Comparison of ENCODE assay signal across 9 cellular contexts in the genomic region with DNA sequence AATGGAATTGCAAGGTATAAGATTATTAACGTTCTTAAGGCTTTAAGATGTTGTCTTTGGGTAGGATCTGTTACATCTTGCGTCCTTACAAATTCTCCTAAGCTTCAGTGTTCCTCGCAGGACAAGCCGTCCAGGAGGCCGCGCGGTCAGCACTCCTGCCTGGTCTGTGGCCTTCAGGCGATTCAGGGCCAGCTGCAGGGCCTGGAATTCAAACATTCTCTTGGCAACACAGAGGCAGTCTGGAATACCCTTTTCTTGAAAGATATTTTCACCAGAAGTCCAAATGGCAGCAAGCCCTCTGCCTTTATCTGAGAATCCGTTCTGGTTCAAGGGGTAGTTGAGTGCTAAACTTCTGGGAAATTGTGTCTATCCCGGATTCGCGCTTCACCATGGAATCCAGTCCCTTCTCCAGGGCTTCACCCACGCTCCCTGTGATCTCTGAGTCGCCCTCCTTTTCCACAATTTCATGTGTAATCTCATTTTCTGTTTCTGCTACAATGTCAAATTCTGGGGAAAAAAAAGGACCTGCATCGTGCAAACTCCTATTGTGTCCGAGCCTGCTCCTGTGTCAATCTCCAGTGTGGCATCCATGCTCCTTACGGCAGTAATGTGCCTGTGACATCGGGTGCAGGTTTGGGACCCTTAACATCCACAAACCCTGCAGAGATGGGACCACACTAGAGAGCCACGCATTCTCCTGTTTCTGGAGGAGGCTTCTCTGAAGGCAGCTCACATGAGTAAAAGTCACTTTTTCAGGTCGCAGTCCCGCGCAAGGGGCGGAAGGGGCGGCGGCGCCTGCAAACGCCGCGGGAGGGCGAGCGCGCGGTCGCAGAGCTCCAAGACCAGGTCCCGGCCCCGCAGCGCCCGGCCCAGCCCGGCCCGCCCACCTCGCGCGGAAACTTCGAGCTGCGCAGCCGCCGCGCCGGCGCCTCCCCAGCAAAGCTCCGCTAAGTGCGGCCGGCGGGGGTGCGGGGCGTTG. TPM values are rescaled to one million over a fixed set of nuclear protein-coding genes. Genes with fewer than 3 reads are reported as not detected.
DNase-seq lines count a peak whose midpoint lies in the region; ATAC-seq and TF ChIP-seq lines count a peak whose summit lies in the region.
"Had no signal": no experiment of that assay in that cellular context is flagged by ENCODE, and none has a peak within 500 bp of the region (broad histone marks: within the 10 kb centered on the region; RNA-seq: fewer than 3 reads in every experiment).

No MANE protein-coding gene starts in this region.

- CTCF ChIA-PET in CD8-positive, alpha-beta memory T cell (lab: Charles Lee), result interaction anchor here (0.9 to 1.7 kb wide), 4 partner anchors 20 to 24 kb away, joined by 3 to 5 read pairs (median 4); no protein-coding TSS in a partner anchor

- ATAC-seq in HG02798 (IDR thresholded peaks at IDR 0.05; ENCODE audit: poor library complexity, unreplicated experiment) (peak; percentile 46), HG03565 (IDR thresholded peaks at IDR 0.05; ENCODE audit: unreplicated experiment) (no peak)
- peak; percentile 68 to 92 for ATAC-seq in naive thymus-derived CD8-positive, alpha-beta T cell

- H3K4me3 ChIP-seq in CD8-positive, alpha-beta memory T cell (ENCODE audit: low read length), result peak overlapping the region; percentile 64
- H3K4me3 ChIP-seq in endodermal cell (ENCODE audit: low read length) (peak overlapping the region; percentile 77), tibial artery (peak overlapping the region; percentile 25 to 45)

- H3K9me3 Mint-ChIP-seq in CD8-positive, alpha-beta memory T cell, result no peaks in the 10 kb centered on the region
- H3K9me3 Mint-ChIP-seq in activated CD4-positive, alpha-beta T cell treated with anti-CD3 and anti-CD28 coated beads, Interleukin-2, amount 10 ng/mL, durations not matched to agents 24 days and 14 days, result peaks cover 9% of the 10 kb centered on the region
- H3K9me3 Mint-ChIP-seq in endodermal cell, result peaks cover 3% of the 10 kb centered on the region
- peaks cover 0 to 3% (median 0%) of the 10 kb centered on the region in 9 donors for H3K9me3 Mint-ChIP-seq in naive thymus-derived CD8-positive, alpha-beta T cell

- TF ChIP-seq CTCF in endodermal cell (conservative IDR thresholded peaks at IDR 0.05) (peak; percentile 26), tibial artery (IDR thresholded peaks at IDR 0.05) (peak in 1 of 2 experiments; percentile 12)

- H3K9me3 ChIP-seq in CD8-positive, alpha-beta memory T cell (ENCODE audit: low read length), result no peaks in the 10 kb centered on the region
- H3K9me3 ChIP-seq in endodermal cell (ENCODE audit: control insufficient read depth, low read length) (no peaks in the 10 kb centered on the region), tibial artery (no peaks in the 10 kb centered on the region)

- no peak overlapping the region for H3K27ac ChIP-seq in CD8-positive, alpha-beta memory T cell (ENCODE audit: low read depth, low read length)
- H3K27ac ChIP-seq in endodermal cell (ENCODE audit: low read depth, low read length), result no peak overlapping the region
- H3K27ac ChIP-seq in tibial artery, result no peak overlapping the region
- H3K27ac ChIP-seq: epithelial cell of prostate had no signal

- H3K4me3 Mint-ChIP-seq in CD8-positive, alpha-beta memory T cell, result peak overlapping the region; percentile 19 to 81 (median 75)
- H3K4me3 Mint-ChIP-seq in activated CD4-positive, alpha-beta T cell treated with anti-CD3 and anti-CD28 coated beads, Interleukin-2, amount 10 ng/mL, durations not matched to agents 24 days and 14 days, result peak overlapping the region; percentile 67
- H3K4me3 Mint-ChIP-seq in endodermal cell, result peak overlapping the region; percentile 48
- peak overlapping the region; percentile 66 to 83 (median 81) for H3K4me3 Mint-ChIP-seq in naive thymus-derived CD8-positive, alpha-beta T cell

- H3K27me3 ChIP-seq in CD8-positive, alpha-beta memory T cell (ENCODE audit: insufficient read depth, low read length, poor library complexity, severe bottlenecking), result no peaks in the 10 kb centered on the region
- H3K27me3 ChIP-seq in endodermal cell (ENCODE audit: control insufficient read depth, insufficient read depth, low read length, poor library complexity, severe bottlenecking) (peaks cover 5% of the 10 kb centered on the region), tibial artery (no peaks in the 10 kb centered on the region)

- peaks cover 30% of the 10 kb centered on the region for H3K4me1 ChIP-seq in CD8-positive, alpha-beta memory T cell (ENCODE audit: insufficient read depth, low read length)
- peaks cover 10% of the 10 kb centered on the region for H3K4me1 ChIP-seq in endodermal cell (ENCODE audit: control insufficient read depth, insufficient read depth, low read length)
- H3K4me1 ChIP-seq in tibial artery, result peaks cover 0 to 8% (median 5%) of the 10 kb centered on the region in 4 donors

- WGBS in endodermal cell (ENCODE audit: insufficient coverage in 1 of 2, insufficient read length in 1 of 2), 2 experiments, result 28 to 75% methylated on average over 17 to 56 of the region's 56 CpGs

- H3K36me3 Mint-ChIP-seq in CD8-positive, alpha-beta memory T cell, result peaks cover 0 to 4% (median 0%) of the 10 kb centered on the region in 3 donors
- H3K36me3 Mint-ChIP-seq in activated CD4-positive, alpha-beta T cell treated with anti-CD3 and anti-CD28 coated beads, Interleukin-2, amount 10 ng/mL, durations not matched to agents 24 days and 14 days (ENCODE audit: low read depth), result peaks cover 8% of the 10 kb centered on the region
- no peaks in the 10 kb centered on the region for H3K36me3 Mint-ChIP-seq in endodermal cell (ENCODE audit: low read depth)
- peaks cover 0 to 5% (median 3%) of the 10 kb centered on the region in 3 donors for H3K36me3 Mint-ChIP-seq in naive thymus-derived CD8-positive, alpha-beta T cell

- no peaks in the 10 kb centered on the region for H3K36me3 ChIP-seq in CD8-positive, alpha-beta memory T cell (ENCODE audit: insufficient read depth, low read length)
- no peaks in the 10 kb centered on the region for H3K36me3 ChIP-seq in endodermal cell (ENCODE audit: control insufficient read depth, insufficient read depth, low read length)
- no peaks in the 10 kb centered on the region for H3K36me3 ChIP-seq in tibial artery

- POLR2A ChIA-PET in CD8-positive, alpha-beta memory T cell (lab: Charles Lee), result interaction anchor here (0.5 to 2.4 kb wide), 6 partner anchors 22 to 1929 kb away, joined by 3 to 6 read pairs (median 4); no protein-coding TSS in a partner anchor
- POLR2A ChIA-PET in naive thymus-derived CD8-positive, alpha-beta T cell (lab: Charles Lee), result interaction anchor here (0.6 to 14.3 kb wide), 16 partner anchors 9 to 1235 kb away, joined by 3 to 275 read pairs (median 4); partner anchors contain the start of genes SC5D, SORL1 and SORL1-AS1

- intact Hi-C loops in activated CD4-positive, alpha-beta T cell treated with anti-CD3 and anti-CD28 coated beads, Interleukin-2, amount 10 ng/mL, durations not matched to agents 24 days and 14 days (cut with micrococcal nuclease), result no loop called here
- intact Hi-C loops in tibial artery (cut with DNase I; ENCODE audit: low total_unique reads), result no loop called here

- H3K4me1 Mint-ChIP-seq in CD8-positive, alpha-beta memory T cell, result peaks cover 30 to 59% (median 49%) of the 10 kb centered on the region in 3 donors
- H3K4me1 Mint-ChIP-seq in activated CD4-positive, alpha-beta T cell treated with anti-CD3 and anti-CD28 coated beads, Interleukin-2, amount 10 ng/mL, durations not matched to agents 24 days and 14 days, result peaks cover 24% of the 10 kb centered on the region
- peaks cover 18% of the 10 kb centered on the region for H3K4me1 Mint-ChIP-seq in endodermal cell
- H3K4me1 Mint-ChIP-seq in naive thymus-derived CD8-positive, alpha-beta T cell, result peaks cover 29 to 79% (median 52%) of the 10 kb centered on the region in 4 donors

- peak; percentile 23 to 53 (median 27) for DNase-seq in CD8-positive, alpha-beta memory T cell
- peak; percentile 82 for DNase-seq in activated CD4-positive, alpha-beta T cell treated with anti-CD3 and anti-CD28 coated beads, Interleukin-2, amount 10 ng/mL, durations not matched to agents 24 days and 14 days
- DNase-seq in endodermal cell (peak; percentile 86), tibial artery (peak in 1 of 2 donors; percentile 74), NCI-H1048 (lab: John Stamatoyannopoulos, UW) (no peak)
- peak in 8 of 10 donors; percentile 34 to 68 (median 46) for DNase-seq in naive thymus-derived CD8-positive, alpha-beta T cell

- H3K9ac ChIP-seq in endodermal cell (ENCODE audit: extremely low read depth, low read length, poor library complexity, severe bottlenecking), result no peak overlapping the region

- peak overlapping the region in 3 of 8 donors; percentile 36 to 70 (median 45) for H3K27ac Mint-ChIP-seq in CD8-positive, alpha-beta memory T cell
- H3K27ac Mint-ChIP-seq in activated CD4-positive, alpha-beta T cell treated with anti-CD3 and anti-CD28 coated beads, Interleukin-2, amount 10 ng/mL, durations not matched to agents 24 days and 14 days, result no peak overlapping the region
- no peak overlapping the region for H3K27ac Mint-ChIP-seq in endodermal cell
- H3K27ac Mint-ChIP-seq in naive thymus-derived CD8-positive, alpha-beta T cell, result peak overlapping the region; percentile 36 to 92 (median 70)

- H3K27me3 Mint-ChIP-seq in CD8-positive, alpha-beta memory T cell, result no peaks in the 10 kb centered on the region
- H3K27me3 Mint-ChIP-seq in activated CD4-positive, alpha-beta T cell treated with anti-CD3 and anti-CD28 coated beads, Interleukin-2, amount 10 ng/mL, durations not matched to agents 24 days and 14 days, result peaks cover 2% of the 10 kb centered on the region
- peaks cover 25% of the 10 kb centered on the region for H3K27me3 Mint-ChIP-seq in endodermal cell (ENCODE audit: insufficient read depth)
- no peaks in the 10 kb centered on the region for H3K27me3 Mint-ChIP-seq in naive thymus-derived CD8-positive, alpha-beta T cell

RNA-seq across cellular contexts. Expression of gene SORL1, which starts 25.3 kb away (rescaled TPM):
- 10 to 100 TPM; 44.5 to 46.9 TPM for total RNA-seq in CD8-positive, alpha-beta memory T cell
- 220 TPM for polyA plus RNA-seq in CD8-positive, alpha-beta memory T cell
- 28.4 and 30.3 TPM in 2 replicates for total RNA-seq in activated CD4-positive, alpha-beta T cell treated with anti-CD3 and anti-CD28 coated beads, Interleukin-2, amount 10 ng/mL, durations not matched to agents 24 days and 14 days
- 10 to 100 TPM; 56.4 to 57.5 TPM for total RNA-seq in endodermal cell
- 14.7 TPM for polyA plus RNA-seq in endodermal cell (2013, experiment 1 of 2)
- polyA plus RNA-seq in endodermal cell (2013, experiment 2 of 2), result 15.0 TPM
- 100 to 1,000 TPM; 414 to 419 TPM for total RNA-seq in naive thymus-derived CD8-positive, alpha-beta T cell
- polyA plus RNA-seq in naive thymus-derived CD8-positive, alpha-beta T cell, result 100 to 1,000 TPM; 157 to 230 (median 158) TPM

Comparison
In these comparisons a context has a peak if more than half of its experiments do, and no peak if none do; other contexts are left out.
1. H3K27ac Mint-ChIP-seq: peak in naive thymus-derived CD8-positive, alpha-beta T cell (10 of 10); none in activated CD4-positive, alpha-beta T cell treated with anti-CD3 and anti-CD28 coated beads, Interleukin-2, amount 10 ng/mL, durations not matched to agents 24 days and 14 days (single experiment) and endodermal cell (single experiment).
2. RNA of gene SORL1, which starts 25.3 kb away (total RNA-seq): 414 to 419 TPM in naive thymus-derived CD8-positive, alpha-beta T cell; 56.4 to 57.5 TPM in endodermal cell, 44.5 to 46.9 TPM in CD8-positive, alpha-beta memory T cell and 28.4 to 30.3 TPM in activated CD4-positive, alpha-beta T cell treated with anti-CD3 and anti-CD28 coated beads, Interleukin-2, amount 10 ng/mL, durations not matched to agents 24 days and 14 days; every median in the first group is over 4 times any median in the second.
3. Peak in every context shown above with its lines, with median percentiles within 50 percentile points of each other: H3K4me3 ChIP-seq and H3K4me3 Mint-ChIP-seq.